In the genomic region with DNA sequence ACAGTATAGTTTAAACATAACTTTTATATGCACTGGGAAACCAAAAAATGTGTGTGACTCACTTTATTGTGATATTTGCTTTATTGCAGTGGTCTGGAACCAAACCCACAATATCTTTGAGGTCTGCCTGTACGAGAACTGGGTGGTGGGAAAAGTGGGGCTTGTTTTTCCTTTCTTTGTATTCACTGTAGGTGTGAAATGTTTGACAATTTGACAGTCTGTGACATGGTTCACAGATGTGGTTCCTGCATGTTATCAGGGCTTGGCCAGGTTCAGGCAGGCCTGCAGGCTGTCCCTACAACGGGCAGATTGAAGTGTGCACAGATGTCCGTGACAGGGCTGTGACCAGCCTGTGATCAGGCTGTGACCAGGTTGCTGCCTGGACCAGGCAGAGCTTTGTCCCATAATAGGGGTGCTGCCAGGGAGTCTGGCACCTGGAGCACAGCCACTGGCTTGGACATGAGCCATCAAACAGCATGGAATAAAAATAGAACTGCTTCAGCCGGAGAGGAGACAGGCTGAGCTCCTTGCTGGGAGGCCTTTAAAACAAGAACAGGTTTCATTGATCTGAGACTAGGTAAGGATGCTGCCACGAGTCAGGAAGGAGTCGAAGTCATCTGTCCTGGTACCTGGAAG, we compare ENCODE assay signal across 8 cellular contexts.
DNase-seq lines count a peak whose midpoint lies in the region; ATAC-seq and TF ChIP-seq lines count a peak whose summit lies in the region.

No MANE protein-coding gene starts in this region.

- peaks cover 3% of the 10 kb centered on the region for H3K36me3 Mint-ChIP-seq in activated naive CD4-positive, alpha-beta T cell treated with anti-CD3 and anti-CD28 coated beads, Interleukin-2, amount 50 U/mL, for 24 hours

- H3K4me1 Mint-ChIP-seq in activated naive CD4-positive, alpha-beta T cell treated with anti-CD3 and anti-CD28 coated beads, Interleukin-2, amount 50 U/mL, for 24 hours = peaks cover 62% of the 10 kb centered on the region

- H3K4me3 Mint-ChIP-seq in activated naive CD4-positive, alpha-beta T cell treated with anti-CD3 and anti-CD28 coated beads, Interleukin-2, amount 50 U/mL, for 24 hours = peak overlapping the region; percentile 71

- H3K27me3 Mint-ChIP-seq in activated naive CD4-positive, alpha-beta T cell treated with anti-CD3 and anti-CD28 coated beads, Interleukin-2, amount 50 U/mL, for 24 hours = no peaks in the 10 kb centered on the region

- CTCF ChIA-PET in BJ (lab: Yijun Ruan, JAX) = interaction anchor here (0.8 kb wide), 1 partner anchor 94 kb away, joined by 3 read pairs; no protein-coding TSS in a partner anchor

- ATAC-seq in GM18498 (IDR thresholded peaks at IDR 0.05; ENCODE audit: unreplicated experiment) (no peak), HG02642 (IDR thresholded peaks at IDR 0.05; ENCODE audit: poor library complexity, unreplicated experiment) (no peak)

- no peaks in the 10 kb centered on the region for H3K27me3 ChIP-seq in BJ (ENCODE audit: control insufficient read depth, insufficient read depth, low read length)

- H3K36me3 ChIP-seq in BJ (ENCODE audit: control insufficient read depth, insufficient read depth, low read length) = no peaks in the 10 kb centered on the region

- H3K9me3 Mint-ChIP-seq in activated naive CD4-positive, alpha-beta T cell treated with anti-CD3 and anti-CD28 coated beads, Interleukin-2, amount 50 U/mL, for 24 hours = no peaks in the 10 kb centered on the region

- H3K4me3 ChIP-seq in BJ (ENCODE audit: low read depth, low read length) = no peak overlapping the region

- POLR2A ChIA-PET in BJ (lab: Charles Lee) = no interaction called here

- DNase-seq in BJ (ENCODE audit: low read depth) (peak; percentile 49), NCI-H1417 (lab: John Stamatoyannopoulos, UW) (peak; percentile 46 to 93 (median 77)), kidney tubule cell (ENCODE audit: low spot score) (peak; percentile 25), NCI-H446 treated with DMSO at 0.1 percent for 48 hours (lab: John Stamatoyannopoulos, UW) (no peak)
- no peak for DNase-seq in stimulated activated naive CD4-positive, alpha-beta T cell treated with Interleukin-2 at 50 U/mL for 16 hours (lab: John Stamatoyannopoulos, UW)

- no peak overlapping the region for H3K27ac Mint-ChIP-seq in activated naive CD4-positive, alpha-beta T cell treated with anti-CD3 and anti-CD28 coated beads, Interleukin-2, amount 50 U/mL, for 24 hours

- no peak for TF ChIP-seq CTCF in BJ (IDR thresholded peaks at IDR 0.05; ENCODE audit: insufficient read depth, low read depth, low read length)

Comparison
In these comparisons a context has a peak if more than half of its experiments do, and no peak if none do; other contexts are left out.
1. DNase-seq: peak in BJ (single experiment), NCI-H1417 (3 of 3) and kidney tubule cell (single experiment); none in NCI-H446 treated with DMSO at 0.1 percent for 48 hours (single experiment) and stimulated activated naive CD4-positive, alpha-beta T cell treated with Interleukin-2 at 50 U/mL for 16 hours (single experiment).